9 cellular contexts compared by ENCODE assay signal in the genomic region with DNA sequence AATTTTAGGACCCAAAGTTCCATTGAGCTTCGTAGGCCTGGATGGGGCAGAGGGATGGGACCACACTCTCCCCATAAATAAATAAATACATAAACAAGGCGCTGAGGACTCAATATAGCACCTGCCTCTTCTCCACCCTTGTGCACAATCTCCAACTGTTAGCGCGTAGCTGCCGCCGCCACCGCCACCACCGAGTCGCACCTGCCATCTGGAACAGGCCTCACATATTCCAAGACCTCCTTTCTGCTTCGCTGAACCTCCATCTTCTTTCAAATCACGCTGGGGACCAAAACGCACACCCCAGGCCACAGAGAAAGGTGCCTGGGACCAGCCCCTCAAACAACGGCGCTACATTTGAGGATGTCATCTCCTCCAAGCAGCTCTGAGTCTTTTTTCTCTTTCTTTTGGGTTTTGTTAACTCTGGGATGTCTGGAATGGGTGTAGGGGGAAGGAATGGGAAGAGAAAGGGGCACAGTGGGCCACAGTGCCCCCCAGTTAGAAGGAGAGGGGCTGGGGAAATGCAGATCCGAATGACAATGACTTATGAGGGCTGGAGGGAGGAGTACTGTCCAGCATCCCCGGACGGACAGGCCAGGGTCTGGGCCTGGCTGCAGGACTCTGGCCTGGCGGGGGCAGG. TPM values are rescaled to one million over a fixed set of nuclear protein-coding genes. Genes with fewer than 3 reads are reported as not detected.
DNase-seq lines count a peak whose midpoint lies in the region; ATAC-seq and TF ChIP-seq lines count a peak whose summit lies in the region.
"Had no signal": no experiment of that assay in that cellular context is flagged by ENCODE, and none has a peak within 500 bp of the region (broad histone marks: within the 10 kb centered on the region; RNA-seq: fewer than 3 reads in every experiment).

No MANE protein-coding gene starts in this region.

- no peaks in the 10 kb centered on the region for H3K9me3 Mint-ChIP-seq in stimulated activated naive CD8-positive, alpha-beta T cell treated with anti-CD3 and anti-CD28 coated beads, Interleukin-15, Interleukin-2, amounts not matched to agents 100 ng/mL and 50 ng/mL, for 24 hours
- H3K9me3 Mint-ChIP-seq in glutamatergic neuron (ENCODE audit: unreplicated experiment): peaks cover 20% of the 10 kb centered on the region

- TF ChIP-seq CTCF in glutamatergic neuron (IDR thresholded peaks at IDR 0.05; ENCODE audit: partially characterized antibody, unreplicated experiment): no peak

- H3K36me3 Mint-ChIP-seq in stimulated activated naive CD8-positive, alpha-beta T cell treated with anti-CD3 and anti-CD28 coated beads, Interleukin-15, Interleukin-2, amounts not matched to agents 100 ng/mL and 50 ng/mL, for 24 hours (ENCODE audit: low read depth): no peaks in the 10 kb centered on the region
- peaks cover 5% of the 10 kb centered on the region for H3K36me3 Mint-ChIP-seq in glutamatergic neuron (ENCODE audit: unreplicated experiment)

- no peaks in the 10 kb centered on the region for H3K27me3 Mint-ChIP-seq in stimulated activated naive CD8-positive, alpha-beta T cell treated with anti-CD3 and anti-CD28 coated beads, Interleukin-15, Interleukin-2, amounts not matched to agents 100 ng/mL and 50 ng/mL, for 24 hours
- peaks cover 21% of the 10 kb centered on the region for H3K27me3 Mint-ChIP-seq in glutamatergic neuron (ENCODE audit: unreplicated experiment)

- peak overlapping the region; percentile 73 for H3K4me3 Mint-ChIP-seq in stimulated activated naive CD8-positive, alpha-beta T cell treated with anti-CD3 and anti-CD28 coated beads, Interleukin-15, Interleukin-2, amounts not matched to agents 100 ng/mL and 50 ng/mL, for 24 hours
- H3K4me3 Mint-ChIP-seq in glutamatergic neuron (ENCODE audit: unreplicated experiment): peak overlapping the region; percentile 40

- peak overlapping the region; percentile 87 for H3K27ac Mint-ChIP-seq in stimulated activated naive CD8-positive, alpha-beta T cell treated with anti-CD3 and anti-CD28 coated beads, Interleukin-15, Interleukin-2, amounts not matched to agents 100 ng/mL and 50 ng/mL, for 24 hours
- H3K27ac Mint-ChIP-seq in glutamatergic neuron (ENCODE audit: unreplicated experiment): peak overlapping the region; percentile 45

- no peak for ATAC-seq in stimulated activated naive CD8-positive, alpha-beta T cell treated with anti-CD3 and anti-CD28 coated beads, Interleukin-15, Interleukin-2, amounts not matched to agents 100 U/mL and 50 U/mL, for 24 hours
- ATAC-seq in GM21737 (IDR thresholded peaks at IDR 0.05; ENCODE audit: unreplicated experiment): no peak

- H3K4me1 Mint-ChIP-seq in stimulated activated naive CD8-positive, alpha-beta T cell treated with anti-CD3 and anti-CD28 coated beads, Interleukin-15, Interleukin-2, amounts not matched to agents 100 ng/mL and 50 ng/mL, for 24 hours (ENCODE audit: low read depth): peaks cover 84% of the 10 kb centered on the region
- H3K4me1 Mint-ChIP-seq in glutamatergic neuron (ENCODE audit: low read depth, unreplicated experiment): peaks cover 35% of the 10 kb centered on the region

- DNase-seq in stimulated activated naive CD8-positive, alpha-beta T cell treated with anti-CD3 and anti-CD28 coated beads, Interleukin-15, Interleukin-2, amounts not matched to agents 100 U/mL and 50 U/mL, for 24 hours: no peak
- DNase-seq in SK-N-DZ (ENCODE audit: low spot score) (peak; percentile 52), glutamatergic neuron (peak; percentile 59), iPS-NIHi7 (ENCODE audit: extremely low spot score) (no peak), iPS-NIHi11 (ENCODE audit: low spot score) (no peak), NOMO-1 treated with dmso at 0.1 percent for 144 hours (lab: John Stamatoyannopoulos, UW; ENCODE audit: unreplicated experiment) (no peak)
- DNase-seq: NCI-H226 had no signal

RNA-seq across cellular contexts. Expression of gene NOL4L, which starts 49.7 kb away (rescaled TPM):
- 28.6 and 29.6 TPM in 2 replicates for polyA plus RNA-seq in SK-N-DZ (2014; cell fraction: cytosol; rRNA removed)
- polyA plus RNA-seq in SK-N-DZ (2014; cell fraction: nucleus; rRNA removed): 40.7 and 52.5 TPM in 2 replicates
- 106 TPM for total RNA-seq in glutamatergic neuron (ENCODE audit: unreplicated experiment)

Comparison
In these comparisons a context has a peak if more than half of its experiments do, and no peak if none do; other contexts are left out.
1. DNase-seq: peak in SK-N-DZ (single experiment) and glutamatergic neuron (single experiment); none in stimulated activated naive CD8-positive, alpha-beta T cell treated with anti-CD3 and anti-CD28 coated beads, Interleukin-15, Interleukin-2, amounts not matched to agents 100 U/mL and 50 U/mL, for 24 hours (single experiment), iPS-NIHi7 (single experiment), iPS-NIHi11 (single experiment) and NOMO-1 treated with dmso at 0.1 percent for 144 hours (single experiment).